Comparison of ENCODE assay signal across 8 cellular contexts in genomic region chr15:26772588-26773484, GRCh38. TPM values are rescaled to one million over a fixed set of nuclear protein-coding genes. Genes with fewer than 3 reads are reported as not detected.
DNase-seq lines count a peak whose midpoint lies in the region; ATAC-seq and TF ChIP-seq lines count a peak whose summit lies in the region.

Gene GABRB3, minus strand, starts transcription at chr15:26773066.

- CTCF ChIA-PET in mammary epithelial cell (lab: Charles Lee; ENCODE audit: low non-redundant PET): no interaction called here
- CTCF ChIA-PET in activated naive CD4-positive, alpha-beta T cell treated with anti-CD3 and anti-CD28 coated beads, Interleukin-2, amount 10 ng/mL, durations not matched to agents 7 days and 5 days (lab: Charles Lee): no interaction called here

- dilution Hi-C loops in mammary epithelial cell (cut with HindIII; ENCODE audit: low sequenced_read_pairs): no loop called here

- H3K36me3 ChIP-seq in breast epithelium: no peaks in the 10 kb centered on the region
- no peaks in the 10 kb centered on the region for H3K36me3 ChIP-seq in mammary epithelial cell (ENCODE audit: insufficient read depth, low read length)
- no peaks in the 10 kb centered on the region for H3K36me3 ChIP-seq in ascending aorta
- H3K36me3 ChIP-seq in kidney epithelial cell (ENCODE audit: control insufficient read depth, insufficient read depth, low read length): no peaks in the 10 kb centered on the region
- H3K36me3 ChIP-seq in thoracic aorta: no peaks in the 10 kb centered on the region

- no peak within 1 kb of the TSS for H3K4me3 Mint-ChIP-seq in activated naive CD4-positive, alpha-beta T cell treated with anti-CD3 and anti-CD28 coated beads, Interleukin-2, amount 10 ng/mL, durations not matched to agents 7 days and 5 days

- peaks cover 0 to 4% of the 10 kb centered on the region in 2 donors for H3K4me1 ChIP-seq in breast epithelium
- H3K4me1 ChIP-seq in mammary epithelial cell (ENCODE audit: insufficient read depth, low read length): no peaks in the 10 kb centered on the region
- H3K4me1 ChIP-seq in ascending aorta: peaks cover 0 to 7% of the 10 kb centered on the region in 2 donors
- H3K4me1 ChIP-seq in thoracic aorta (ENCODE audit: control insufficient read depth in 1 of 2, low read depth in 2 of 2): peaks cover 7 to 14% of the 10 kb centered on the region in 2 donors

- BruUV-seq in mammary epithelial cell (replicated peaks; lab: Mats Ljungman, UMichigan): no TSS peak

- WGBS in mammary epithelial cell (ENCODE audit: low coverage, missing lambda C conversion rate): no CpG with 5 or more reads among the region's 126 CpGs

- H3K27ac ChIP-seq in breast epithelium (no peak within 1 kb of the TSS), mammary epithelial cell (ENCODE audit: insufficient read depth, low read depth, low read length) (no peak within 1 kb of the TSS), ascending aorta (no peak within 1 kb of the TSS), thoracic aorta (no peak within 1 kb of the TSS)

- TF ChIP-seq POLR2A in breast epithelium (IDR thresholded peaks at IDR 0.05): no peak

- no peak for ATAC-seq in thoracic aorta (ENCODE audit: insufficient number of reproducible peaks, low FRiP score, low read depth)

- TF ChIP-seq CTCF in breast epithelium (IDR thresholded peaks at IDR 0.05) (no peak), mammary epithelial cell (conservative IDR thresholded peaks at IDR 0.05 in 1 of 2, IDR thresholded peaks at IDR 0.05 in 1 of 2; ENCODE audit: extremely low read depth in 1 of 2, insufficient read depth in 1 of 2, low read depth in 1 of 2, low read length in 2 of 2) (no peak), ascending aorta (IDR thresholded peaks at IDR 0.05) (no peak), kidney epithelial cell (IDR thresholded peaks at IDR 0.05; ENCODE audit: insufficient read depth, low read length, poor library complexity, severe bottlenecking) (no peak), thoracic aorta (IDR thresholded peaks at IDR 0.05) (no peak)

- in situ Hi-C loops in mammary epithelial cell (cut with MboI; ENCODE audit: low sequenced_read_pairs in 2 of 2): no loop called here

- H3K4me3 ChIP-seq in breast epithelium (peak within 1 kb of the TSS; percentile 25 to 74 (median 54)), mammary epithelial cell (replicated peaks in 1 of 3; ENCODE audit: insufficient read depth in 1 of 3, low read depth in 2 of 3, low read length in 3 of 3) (no peak within 1 kb of the TSS), ascending aorta (peak within 1 kb of the TSS; percentile 58 to 59), kidney epithelial cell (ENCODE audit: low read depth, low read length) (peak within 1 kb of the TSS; percentile 12), thoracic aorta (peak within 1 kb of the TSS; percentile 64)

- no peaks in the 10 kb centered on the region for H3K9me3 Mint-ChIP-seq in activated naive CD4-positive, alpha-beta T cell treated with anti-CD3 and anti-CD28 coated beads, Interleukin-2, amount 10 ng/mL, durations not matched to agents 7 days and 5 days

- no peak within 1 kb of the TSS for H2AFZ ChIP-seq in mammary epithelial cell (ENCODE audit: low read depth, low read length)

- H3K9me3 ChIP-seq in breast epithelium: no peaks in the 10 kb centered on the region
- no peaks in the 10 kb centered on the region for H3K9me3 ChIP-seq in mammary epithelial cell (replicated peaks; ENCODE audit: insufficient read depth, low read length)
- no peaks in the 10 kb centered on the region for H3K9me3 ChIP-seq in ascending aorta
- no peaks in the 10 kb centered on the region for H3K9me3 ChIP-seq in thoracic aorta

- peaks cover 37% of the 10 kb centered on the region for H3K27me3 Mint-ChIP-seq in activated naive CD4-positive, alpha-beta T cell treated with anti-CD3 and anti-CD28 coated beads, Interleukin-2, amount 10 ng/mL, durations not matched to agents 7 days and 5 days

- peaks cover 2% of the 10 kb centered on the region for H3K4me1 Mint-ChIP-seq in activated naive CD4-positive, alpha-beta T cell treated with anti-CD3 and anti-CD28 coated beads, Interleukin-2, amount 10 ng/mL, durations not matched to agents 7 days and 5 days

- H3K79me2 ChIP-seq in mammary epithelial cell (ENCODE audit: insufficient read depth, low read length): no peaks in the 10 kb centered on the region

- DNase-seq in breast epithelium (ENCODE audit: low spot score in 2 of 2): no peak
- DNase-seq in mammary epithelial cell: no peak
- DNase-seq in ascending aorta (ENCODE audit: low spot score in 2 of 2): no peak
- no peak for DNase-seq in kidney epithelial cell (ENCODE audit: low read depth)
- DNase-seq in thoracic aorta (ENCODE audit: low spot score): no peak
- no peak for DNase-seq in stimulated activated naive CD4-positive, alpha-beta T cell treated with Interleukin-2 at 50 U/mL for 16 hours (lab: John Stamatoyannopoulos, UW)
- DNase-seq in activated naive CD4-positive, alpha-beta T cell treated with anti-CD3 and anti-CD28 coated beads, Interleukin-2, amount 10 ng/mL, durations not matched to agents 7 days and 5 days: no peak
- no peak for DNase-seq in stimulated activated CD4-positive, alpha-beta T cell treated with anti-CD3 and anti-CD28 coated beads, Interleukin-4, amount 100 ng/mL, for 1 hour

- H3K4me2 ChIP-seq in mammary epithelial cell (ENCODE audit: insufficient read depth, low read depth, low read length): no peak within 1 kb of the TSS

- H4K20me1 ChIP-seq in mammary epithelial cell (ENCODE audit: insufficient read depth, low read length): no peaks in the 10 kb centered on the region

- H3K27me3 ChIP-seq in breast epithelium: peaks cover 4 to 39% of the 10 kb centered on the region in 2 donors
- peaks cover 8% of the 10 kb centered on the region for H3K27me3 ChIP-seq in mammary epithelial cell (ENCODE audit: insufficient read depth, low read length)
- peaks cover 6% of the 10 kb centered on the region for H3K27me3 ChIP-seq in ascending aorta
- peaks cover 28% of the 10 kb centered on the region for H3K27me3 ChIP-seq in kidney epithelial cell (ENCODE audit: control insufficient read depth, insufficient read depth, low read length)
- H3K27me3 ChIP-seq in thoracic aorta (replicated peaks; ENCODE audit: insufficient read depth): no peaks in the 10 kb centered on the region

- intact Hi-C loops in breast epithelium (cut with DNase I; ENCODE audit: low total_unique reads): no loop called here
- intact Hi-C loops in mammary epithelial cell (cut with micrococcal nuclease): no loop called here
- intact Hi-C loops in ascending aorta (cut with DNase I): no loop called here

- H3K27ac Mint-ChIP-seq in activated naive CD4-positive, alpha-beta T cell treated with anti-CD3 and anti-CD28 coated beads, Interleukin-2, amount 10 ng/mL, durations not matched to agents 7 days and 5 days: no peak within 1 kb of the TSS

- H3K9ac ChIP-seq in mammary epithelial cell (ENCODE audit: insufficient read depth, low read length): no peak within 1 kb of the TSS

- H3K36me3 Mint-ChIP-seq in activated naive CD4-positive, alpha-beta T cell treated with anti-CD3 and anti-CD28 coated beads, Interleukin-2, amount 10 ng/mL, durations not matched to agents 7 days and 5 days: no peaks in the 10 kb centered on the region

RNA-seq across cellular contexts. Expression of gene GABRB3, which starts in this region (rescaled TPM):
- total RNA-seq in breast epithelium (1 to 10 TPM in 2 of 3 donors, under 1 TPM in 1; 0.98 to 1.8 (median 1.1) TPM), mammary epithelial cell (1 to 10 TPM in 1 of 2 donors, not detected in 1; 1.7 TPM), ascending aorta (not detected), kidney epithelial cell (0.21 and 0.96 TPM in 2 replicates), thoracic aorta (1 to 10 TPM in 1 of 2 donors, under 1 TPM in 1; 0.54 to 2.0 TPM)
- polyA plus RNA-seq in mammary epithelial cell: not detected
- not detected for polyA minus RNA-seq in mammary epithelial cell

Comparison
In these comparisons a context has a peak if more than half of its experiments do, and no peak if none do; other contexts are left out.
1. H3K4me3 ChIP-seq: peak in breast epithelium (3 of 3), ascending aorta (2 of 2), kidney epithelial cell (single experiment) and thoracic aorta (single experiment); none in mammary epithelial cell (0 of 3).